Comparison of ENCODE assay signal across 15 cellular contexts in the genomic region with DNA sequence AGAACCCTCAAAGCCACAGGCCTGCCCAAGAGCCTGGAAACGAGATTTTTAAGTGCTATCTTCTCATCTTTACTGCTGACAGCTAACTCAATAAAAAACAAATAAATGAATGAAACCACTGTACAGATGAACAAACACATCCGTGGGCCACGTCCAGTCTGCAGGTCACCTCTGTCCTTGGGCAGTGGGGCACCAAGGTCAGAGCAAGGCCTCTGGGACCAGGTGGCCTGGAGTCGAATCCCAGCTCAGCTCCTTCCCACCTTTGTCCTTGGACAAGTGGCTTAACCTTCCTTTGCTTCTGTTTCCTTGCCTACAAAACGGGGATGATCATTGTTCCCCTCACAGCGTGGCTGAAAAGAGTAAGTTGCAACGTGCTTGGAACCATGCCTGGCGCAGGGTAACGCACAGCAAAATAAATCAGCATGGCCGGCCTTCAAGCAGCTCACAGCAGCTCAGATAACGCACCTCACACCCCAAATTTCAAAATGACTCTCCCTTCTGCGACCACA. TPM values are rescaled to one million over a fixed set of nuclear protein-coding genes. Genes with fewer than 3 reads are reported as not detected.
DNase-seq lines count a peak whose midpoint lies in the region; ATAC-seq and TF ChIP-seq lines count a peak whose summit lies in the region.
"Had no signal": no experiment of that assay in that cellular context is flagged by ENCODE, and none has a peak within 500 bp of the region (broad histone marks: within the 10 kb centered on the region; RNA-seq: fewer than 3 reads in every experiment).

No MANE protein-coding gene starts in this region.

- peaks cover 0 to 5% (median 0%) of the 10 kb centered on the region in 3 donors for H3K27me3 Mint-ChIP-seq in CD14-positive monocyte (ENCODE audit: low read depth in 3 of 3)
- no peaks in the 10 kb centered on the region for H3K27me3 Mint-ChIP-seq in effector memory CD8-positive, alpha-beta T cell
- H3K27me3 Mint-ChIP-seq in osteocyte (ENCODE audit: unreplicated experiment) = no peaks in the 10 kb centered on the region
- no peaks in the 10 kb centered on the region for H3K27me3 Mint-ChIP-seq in activated CD4-positive, alpha-beta T cell treated with anti-CD3 and anti-CD28 coated beads for 36 hours
- H3K27me3 Mint-ChIP-seq: CD4-positive, CD25-positive, alpha-beta regulatory T cell had no signal

- no peak for ATAC-seq in effector memory CD8-positive, alpha-beta T cell (replicated peaks)
- no peak for ATAC-seq in GM18517 (IDR thresholded peaks at IDR 0.05; ENCODE audit: unreplicated experiment)
- no peak for ATAC-seq in activated CD4-positive, alpha-beta T cell treated with anti-CD3 and anti-CD28 coated beads for 36 hours
- ATAC-seq: activated T-cell treated with anti-CD3 and anti-CD28 coated beads, Interleukin-2, amount 50 U/mL, for 4 hours had no signal

- DNase-seq in CD14-positive monocyte (ENCODE audit: low spot score) (no peak), NCI-H1436 treated with DMSO at 0.1 percent for 48 hours (lab: John Stamatoyannopoulos, UW) (peak; percentile 50), osteocyte (ENCODE audit: extremely low spot score, unreplicated experiment) (no peak), GDM1 (lab: John Stamatoyannopoulos, UW) (no peak), hippocampal formation (lab: John Stamatoyannopoulos, UW) (no peak)
- no peak for DNase-seq in effector memory CD8-positive, alpha-beta T cell
- DNase-seq in activated CD4-positive, alpha-beta T cell treated with anti-CD3 and anti-CD28 coated beads for 36 hours = no peak
- DNase-seq: activated T-cell treated with anti-CD3 and anti-CD28 coated beads, Interleukin-2, amount 50 U/mL, for 4 hours; caudate nucleus; CD4-positive, CD25-positive, alpha-beta regulatory T cell; stimulated activated CD4-positive, alpha-beta T cell treated with anti-CD3 and anti-CD28 coated beads, Interleukin-4, amount 100 ng/mL, for 4 hours; substantia nigra had no signal

- peak overlapping the region in 4 of 7 donors; percentile 13 to 65 (median 52) for H3K27ac Mint-ChIP-seq in CD14-positive monocyte
- H3K27ac Mint-ChIP-seq in effector memory CD8-positive, alpha-beta T cell = peak overlapping the region; percentile 58 to 79
- peak overlapping the region; percentile 47 for H3K27ac Mint-ChIP-seq in osteocyte (ENCODE audit: unreplicated experiment)
- H3K27ac Mint-ChIP-seq in activated CD4-positive, alpha-beta T cell treated with anti-CD3 and anti-CD28 coated beads for 36 hours = no peak overlapping the region

- POLR2A ChIA-PET in activated CD4-positive, alpha-beta T cell treated with anti-CD3 and anti-CD28 coated beads for 36 hours (lab: Charles Lee) = no interaction called here

- H3K4me1 Mint-ChIP-seq in CD14-positive monocyte = peaks cover 44% of the 10 kb centered on the region
- H3K4me1 Mint-ChIP-seq in effector memory CD8-positive, alpha-beta T cell (ENCODE audit: low read depth in 2 of 2) = peaks cover 0 to 9% of the 10 kb centered on the region in 2 donors
- H3K4me1 Mint-ChIP-seq in osteocyte (ENCODE audit: unreplicated experiment) = peaks cover 67% of the 10 kb centered on the region
- peaks cover 7% of the 10 kb centered on the region for H3K4me1 Mint-ChIP-seq in activated CD4-positive, alpha-beta T cell treated with anti-CD3 and anti-CD28 coated beads for 36 hours

- H3K36me3 Mint-ChIP-seq in CD14-positive monocyte = peaks cover 22 to 60% of the 10 kb centered on the region in 2 donors
- H3K36me3 Mint-ChIP-seq in effector memory CD8-positive, alpha-beta T cell (ENCODE audit: insufficient read depth) = no peaks in the 10 kb centered on the region
- H3K36me3 Mint-ChIP-seq in osteocyte (ENCODE audit: unreplicated experiment) = peaks cover 10% of the 10 kb centered on the region
- H3K36me3 Mint-ChIP-seq in activated CD4-positive, alpha-beta T cell treated with anti-CD3 and anti-CD28 coated beads for 36 hours (ENCODE audit: low read depth) = no peaks in the 10 kb centered on the region

- intact Hi-C loops in CD14-positive monocyte (cut with micrococcal nuclease) = no loop called here
- intact Hi-C loops in activated CD4-positive, alpha-beta T cell treated with anti-CD3 and anti-CD28 coated beads for 36 hours (cut with DNase I, micrococcal nuclease) = no loop called here

- H3K9me3 Mint-ChIP-seq in CD14-positive monocyte = peaks cover 0 to 1% (median 0%) of the 10 kb centered on the region in 7 donors
- no peaks in the 10 kb centered on the region for H3K9me3 Mint-ChIP-seq in effector memory CD8-positive, alpha-beta T cell
- H3K9me3 Mint-ChIP-seq in osteocyte (ENCODE audit: unreplicated experiment) = no peaks in the 10 kb centered on the region
- no peaks in the 10 kb centered on the region for H3K9me3 Mint-ChIP-seq in activated CD4-positive, alpha-beta T cell treated with anti-CD3 and anti-CD28 coated beads for 36 hours (ENCODE audit: low read depth)
- H3K9me3 Mint-ChIP-seq: activated T-cell treated with anti-CD3 and anti-CD28 coated beads, Interleukin-2, amount 50 U/mL, for 4 hours; CD4-positive, CD25-positive, alpha-beta regulatory T cell had no signal

- TF ChIP-seq CTCF in CD14-positive monocyte (IDR thresholded peaks at IDR 0.05) (no peak), osteocyte (IDR thresholded peaks at IDR 0.05) (no peak)

- CTCF ChIA-PET in activated CD4-positive, alpha-beta T cell treated with anti-CD3 and anti-CD28 coated beads for 36 hours (lab: Charles Lee) = interaction anchor here (0.8 kb wide), 1 partner anchor 8 kb away, joined by 4 read pairs; no protein-coding TSS in a partner anchor

- H3K4me3 Mint-ChIP-seq in CD14-positive monocyte (no peak overlapping the region), osteocyte (ENCODE audit: unreplicated experiment) (no peak overlapping the region)
- no peak overlapping the region for H3K4me3 Mint-ChIP-seq in effector memory CD8-positive, alpha-beta T cell
- H3K4me3 Mint-ChIP-seq in activated CD4-positive, alpha-beta T cell treated with anti-CD3 and anti-CD28 coated beads for 36 hours = no peak overlapping the region
- H3K4me3 Mint-ChIP-seq: activated T-cell treated with anti-CD3 and anti-CD28 coated beads, Interleukin-2, amount 50 U/mL, for 4 hours; CD4-positive, CD25-positive, alpha-beta regulatory T cell had no signal

RNA-seq across cellular contexts. Expression of a gene that starts 35.8 kb away (rescaled TPM):
- polyA plus RNA-seq in CD14-positive monocyte = 1 to 10 TPM; 4.7 to 7.5 TPM
- 307 and 312 TPM in 2 replicates for total RNA-seq in osteocyte
- total RNA-seq in activated CD4-positive, alpha-beta T cell treated with anti-CD3 and anti-CD28 coated beads for 36 hours = 10 to 100 TPM; 21.1 to 24.9 TPM

RNA-seq across cellular contexts. Expression of a gene that starts 53.5 kb away (rescaled TPM):
- not detected for polyA plus RNA-seq in CD14-positive monocyte
- not detected in 2 replicates for total RNA-seq in osteocyte
- total RNA-seq in activated CD4-positive, alpha-beta T cell treated with anti-CD3 and anti-CD28 coated beads for 36 hours = not detected
- total RNA-seq: activated T-cell treated with anti-CD3 and anti-CD28 coated beads, Interleukin-2, amount 50 U/mL, for 4 hours; CD4-positive, CD25-positive, alpha-beta regulatory T cell; kidney; MCF 10A had no signal
- polyA plus RNA-seq: CD4-positive, CD25-positive, alpha-beta regulatory T cell had no signal

Comparison
In these comparisons a context has a peak if more than half of its experiments do, and no peak if none do; other contexts are left out.
1. RNA of a gene that starts 35.8 kb away (total RNA-seq): 307 to 312 TPM in osteocyte; 21.1 to 24.9 TPM in activated CD4-positive, alpha-beta T cell treated with anti-CD3 and anti-CD28 coated beads for 36 hours; every median in the first group is over 10 times any median in the second.